In genomic region chr1:155241069-155241679, GRCh38 we compare ENCODE assay signal across 1 cellular context.
TF ChIP-seq lines count a peak whose summit lies in the region.

No MANE protein-coding gene starts in this region.

TF ChIP-seq in HEK293, 187 proteins besides CTCF, POLR2A, EP300 and RAD21 (continued from another document and continues in another):
- TF ChIP-seq ZNF394 (tag by site-specific recombination; IDR thresholded peaks at IDR 0.05; ENCODE audit: borderline replicate concordance) (0 out of 2 replicates have a peak, but pooled peaks have one; percentile 26), ZNF416 (tag by site-specific recombination; IDR thresholded peaks at IDR 0.05) (no peak), ZNF138 (tag by site-specific recombination; IDR thresholded peaks at IDR 0.05; ENCODE audit: borderline replicate concordance) (no peak), PATZ1 (tag by site-specific recombination; IDR thresholded peaks at IDR 0.05) (no peak), ZBTB49 (tag by site-specific recombination; IDR thresholded peaks at IDR 0.05; ENCODE audit: low read depth) (no peak), KLF17 (tag by site-specific recombination; IDR thresholded peaks at IDR 0.05) (no peak), GFI1B (tag by site-specific recombination; IDR thresholded peaks at IDR 0.05) (no peak), ZNF658 (tag by site-specific recombination; IDR thresholded peaks at IDR 0.05) (no peak), ZNF701 (tag by site-specific recombination; IDR thresholded peaks at IDR 0.05) (no peak), ZBTB8A (tag by site-specific recombination; IDR thresholded peaks at IDR 0.05) (peak; percentile 58), ZBTB20 (tag by site-specific recombination; IDR thresholded peaks at IDR 0.05) (no peak), SCRT2 (tag by site-specific recombination; IDR thresholded peaks at IDR 0.05) (peak; percentile 31; the same call in 1 of the 2 replicates), ZNF76 (tag by site-specific recombination; IDR thresholded peaks at IDR 0.05; ENCODE audit: borderline replicate concordance, low read depth) (peak; percentile 66; the same call in 1 of the 2 replicates), ZNF600 (tag by site-specific recombination; IDR thresholded peaks at IDR 0.05) (peak; percentile 59), ZNF335 (tag by site-specific recombination; conservative IDR thresholded peaks at IDR 0.05) (peak; percentile 75), ZNF302 (tag by site-specific recombination; IDR thresholded peaks at IDR 0.05; ENCODE audit: low read depth) (no peak), ZBTB7A (tag by site-specific recombination; IDR thresholded peaks at IDR 0.05; ENCODE audit: low read depth) (no peak), ZNF184 (tag by site-specific recombination; IDR thresholded peaks at IDR 0.05) (0 out of 2 replicates have a peak, but pooled peaks have one; percentile 52), ZNF792 (tag by site-specific recombination; IDR thresholded peaks at IDR 0.05) (no peak), ZNF510 (tag by site-specific recombination; IDR thresholded peaks at IDR 0.05; ENCODE audit: insufficient replicate concordance) (no peak), ZNF776 (tag by site-specific recombination; IDR thresholded peaks at IDR 0.05; ENCODE audit: borderline replicate concordance) (no peak), GLI4 (tag by site-specific recombination; IDR thresholded peaks at IDR 0.05) (no peak), ZNF488 (tag by site-specific recombination; IDR thresholded peaks at IDR 0.05) (no peak), ZNF501 (tag by site-specific recombination; IDR thresholded peaks at IDR 0.05) (no peak), KLF10 (tag by site-specific recombination; IDR thresholded peaks at IDR 0.05) (no peak; the same call in 1 of the 2 replicates), ZNF639 (tag by site-specific recombination; IDR thresholded peaks at IDR 0.05) (peak; percentile 60), ZNF629 (tag by site-specific recombination; IDR thresholded peaks at IDR 0.05) (peak; percentile 66; the same call in 1 of the 2 replicates), ZNF148 (tag by site-specific recombination; IDR thresholded peaks at IDR 0.05; ENCODE audit: borderline replicate concordance) (no peak), ZNF560 (tag by site-specific recombination; IDR thresholded peaks at IDR 0.05; ENCODE audit: borderline replicate concordance) (no peak), ZNF121 (tag by site-specific recombination; IDR thresholded peaks at IDR 0.05) (no peak), BCL11B (tag by site-specific recombination; IDR thresholded peaks at IDR 0.05; ENCODE audit: low read depth) (no peak), ZNF112 (tag by site-specific recombination; IDR thresholded peaks at IDR 0.05) (no peak), ZNF580 (tag by site-specific recombination; IDR thresholded peaks at IDR 0.05) (peak; percentile 70; the same call in 1 of the 2 replicates), ZNF654 (tag by site-specific recombination; IDR thresholded peaks at IDR 0.05; ENCODE audit: low read depth) (no peak), ZNF19 (tag by site-specific recombination; IDR thresholded peaks at IDR 0.05; ENCODE audit: low read depth) (no peak), ZNF830 (tag by site-specific recombination; IDR thresholded peaks at IDR 0.05; ENCODE audit: low read depth) (no peak), ZNF521 (tag by site-specific recombination; IDR thresholded peaks at IDR 0.05) (no peak), ZNF596 (tag by site-specific recombination; IDR thresholded peaks at IDR 0.05) (no peak), TCF7L2 (IDR thresholded peaks at IDR 0.05; ENCODE audit: borderline replicate concordance, low read depth, low read length) (no peak), ZSCAN23 (tag by site-specific recombination; IDR thresholded peaks at IDR 0.05) (no peak)
- TF ChIP-seq, protein P1, sequence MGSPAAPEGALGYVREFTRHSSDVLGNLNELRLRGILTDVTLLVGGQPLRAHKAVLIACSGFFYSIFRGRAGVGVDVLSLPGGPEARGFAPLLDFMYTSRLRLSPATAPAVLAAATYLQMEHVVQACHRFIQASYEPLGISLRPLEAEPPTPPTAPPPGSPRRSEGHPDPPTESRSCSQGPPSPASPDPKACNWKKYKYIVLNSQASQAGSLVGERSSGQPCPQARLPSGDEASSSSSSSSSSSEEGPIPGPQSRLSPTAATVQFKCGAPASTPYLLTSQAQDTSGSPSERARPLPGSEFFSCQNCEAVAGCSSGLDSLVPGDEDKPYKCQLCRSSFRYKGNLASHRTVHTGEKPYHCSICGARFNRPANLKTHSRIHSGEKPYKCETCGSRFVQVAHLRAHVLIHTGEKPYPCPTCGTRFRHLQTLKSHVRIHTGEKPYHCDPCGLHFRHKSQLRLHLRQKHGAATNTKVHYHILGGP (tag by site-specific recombination; IDR thresholded peaks at IDR 0.05), result no peak
- TF ChIP-seq, protein P2, sequence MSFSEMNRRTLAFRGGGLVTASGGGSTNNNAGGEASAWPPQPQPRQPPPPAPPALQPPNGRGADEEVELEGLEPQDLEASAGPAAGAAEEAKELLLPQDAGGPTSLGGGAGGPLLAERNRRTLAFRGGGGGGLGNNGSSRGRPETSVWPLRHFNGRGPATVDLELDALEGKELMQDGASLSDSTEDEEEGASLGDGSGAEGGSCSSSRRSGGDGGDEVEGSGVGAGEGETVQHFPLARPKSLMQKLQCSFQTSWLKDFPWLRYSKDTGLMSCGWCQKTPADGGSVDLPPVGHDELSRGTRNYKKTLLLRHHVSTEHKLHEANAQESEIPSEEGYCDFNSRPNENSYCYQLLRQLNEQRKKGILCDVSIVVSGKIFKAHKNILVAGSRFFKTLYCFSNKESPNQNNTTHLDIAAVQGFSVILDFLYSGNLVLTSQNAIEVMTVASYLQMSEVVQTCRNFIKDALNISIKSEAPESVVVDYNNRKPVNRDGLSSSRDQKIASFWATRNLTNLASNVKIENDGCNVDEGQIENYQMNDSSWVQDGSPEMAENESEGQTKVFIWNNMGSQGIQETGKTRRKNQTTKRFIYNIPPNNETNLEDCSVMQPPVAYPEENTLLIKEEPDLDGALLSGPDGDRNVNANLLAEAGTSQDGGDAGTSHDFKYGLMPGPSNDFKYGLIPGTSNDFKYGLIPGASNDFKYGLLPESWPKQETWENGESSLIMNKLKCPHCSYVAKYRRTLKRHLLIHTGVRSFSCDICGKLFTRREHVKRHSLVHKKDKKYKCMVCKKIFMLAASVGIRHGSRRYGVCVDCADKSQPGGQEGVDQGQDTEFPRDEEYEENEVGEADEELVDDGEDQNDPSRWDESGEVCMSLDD (tag by site-specific recombination; IDR thresholded peaks at IDR 0.05), result no peak
- TF ChIP-seq, protein P3, sequence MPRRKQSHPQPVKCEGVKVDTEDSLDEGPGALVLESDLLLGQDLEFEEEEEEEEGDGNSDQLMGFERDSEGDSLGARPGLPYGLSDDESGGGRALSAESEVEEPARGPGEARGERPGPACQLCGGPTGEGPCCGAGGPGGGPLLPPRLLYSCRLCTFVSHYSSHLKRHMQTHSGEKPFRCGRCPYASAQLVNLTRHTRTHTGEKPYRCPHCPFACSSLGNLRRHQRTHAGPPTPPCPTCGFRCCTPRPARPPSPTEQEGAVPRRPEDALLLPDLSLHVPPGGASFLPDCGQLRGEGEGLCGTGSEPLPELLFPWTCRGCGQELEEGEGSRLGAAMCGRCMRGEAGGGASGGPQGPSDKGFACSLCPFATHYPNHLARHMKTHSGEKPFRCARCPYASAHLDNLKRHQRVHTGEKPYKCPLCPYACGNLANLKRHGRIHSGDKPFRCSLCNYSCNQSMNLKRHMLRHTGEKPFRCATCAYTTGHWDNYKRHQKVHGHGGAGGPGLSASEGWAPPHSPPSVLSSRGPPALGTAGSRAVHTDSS (tag by site-specific recombination; IDR thresholded peaks at IDR 0.05), result no peak
